In the genomic region with DNA sequence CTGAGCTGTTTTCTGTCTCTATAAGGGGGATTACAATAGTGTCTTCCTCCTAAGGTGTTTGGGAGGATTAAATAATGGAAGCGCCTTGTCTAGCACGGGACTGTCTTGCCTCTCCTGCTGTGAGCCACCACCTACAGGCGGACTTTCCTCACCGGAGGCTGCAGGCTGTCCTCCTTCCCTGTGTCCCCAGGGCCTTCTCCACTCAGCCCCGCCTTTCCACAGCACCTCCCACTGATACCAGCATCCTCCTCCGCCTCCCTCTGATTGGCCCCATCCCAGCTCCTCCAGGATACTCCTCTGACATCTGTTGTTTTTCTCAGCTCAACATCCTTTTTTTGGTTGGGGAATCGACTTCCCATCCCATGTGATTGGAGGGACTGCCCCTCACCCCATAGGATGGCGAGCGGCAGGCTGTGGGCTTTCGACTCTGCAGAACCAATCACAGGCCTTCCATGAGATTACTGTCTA, we compare ENCODE assay signal across 1 cellular context.
TF ChIP-seq lines count a peak whose summit lies in the region.

No MANE protein-coding gene starts in this region.

TF ChIP-seq in K562, 482 proteins besides CTCF, POLR2A, EP300 and RAD21 (continued from another document):
- TF ChIP-seq, protein P1, sequence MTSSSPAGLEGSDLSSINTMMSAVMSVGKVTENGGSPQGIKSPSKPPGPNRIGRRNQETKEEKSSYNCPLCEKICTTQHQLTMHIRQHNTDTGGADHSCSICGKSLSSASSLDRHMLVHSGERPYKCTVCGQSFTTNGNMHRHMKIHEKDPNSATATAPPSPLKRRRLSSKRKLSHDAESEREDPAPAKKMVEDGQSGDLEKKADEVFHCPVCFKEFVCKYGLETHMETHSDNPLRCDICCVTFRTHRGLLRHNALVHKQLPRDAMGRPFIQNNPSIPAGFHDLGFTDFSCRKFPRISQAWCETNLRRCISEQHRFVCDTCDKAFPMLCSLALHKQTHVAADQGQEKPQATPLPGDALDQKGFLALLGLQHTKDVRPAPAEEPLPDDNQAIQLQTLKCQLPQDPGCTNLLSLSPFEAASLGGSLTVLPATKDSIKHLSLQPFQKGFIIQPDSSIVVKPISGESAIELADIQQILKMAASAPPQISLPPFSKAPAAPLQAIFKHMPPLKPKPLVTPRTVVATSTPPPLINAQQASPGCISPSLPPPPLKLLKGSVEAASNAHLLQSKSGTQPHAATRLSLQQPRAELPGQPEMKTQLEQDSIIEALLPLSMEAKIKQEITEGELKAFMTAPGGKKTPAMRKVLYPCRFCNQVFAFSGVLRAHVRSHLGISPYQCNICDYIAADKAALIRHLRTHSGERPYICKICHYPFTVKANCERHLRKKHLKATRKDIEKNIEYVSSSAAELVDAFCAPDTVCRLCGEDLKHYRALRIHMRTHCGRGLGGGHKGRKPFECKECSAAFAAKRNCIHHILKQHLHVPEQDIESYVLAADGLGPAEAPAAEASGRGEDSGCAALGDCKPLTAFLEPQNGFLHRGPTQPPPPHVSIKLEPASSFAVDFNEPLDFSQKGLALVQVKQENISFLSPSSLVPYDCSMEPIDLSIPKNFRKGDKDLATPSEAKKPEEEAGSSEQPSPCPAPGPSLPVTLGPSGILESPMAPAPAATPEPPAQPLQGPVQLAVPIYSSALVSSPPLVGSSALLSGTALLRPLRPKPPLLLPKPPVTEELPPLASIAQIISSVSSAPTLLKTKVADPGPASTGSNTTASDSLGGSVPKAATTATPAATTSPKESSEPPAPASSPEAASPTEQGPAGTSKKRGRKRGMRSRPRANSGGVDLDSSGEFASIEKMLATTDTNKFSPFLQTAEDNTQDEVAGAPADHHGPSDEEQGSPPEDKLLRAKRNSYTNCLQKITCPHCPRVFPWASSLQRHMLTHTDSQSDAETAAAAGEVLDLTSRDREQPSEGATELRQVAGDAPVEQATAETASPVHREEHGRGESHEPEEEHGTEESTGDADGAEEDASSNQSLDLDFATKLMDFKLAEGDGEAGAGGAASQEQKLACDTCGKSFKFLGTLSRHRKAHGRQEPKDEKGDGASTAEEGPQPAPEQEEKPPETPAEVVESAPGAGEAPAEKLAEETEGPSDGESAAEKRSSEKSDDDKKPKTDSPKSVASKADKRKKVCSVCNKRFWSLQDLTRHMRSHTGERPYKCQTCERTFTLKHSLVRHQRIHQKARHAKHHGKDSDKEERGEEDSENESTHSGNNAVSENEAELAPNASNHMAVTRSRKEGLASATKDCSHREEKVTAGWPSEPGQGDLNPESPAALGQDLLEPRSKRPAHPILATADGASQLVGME (CRISPR knock-in tag; IDR thresholded peaks at IDR 0.05): no peak; the same call in 1 of the 2 replicates
- peak; percentile 6 for TF ChIP-seq BCOR (IDR thresholded peaks at IDR 0.05)
- TF ChIP-seq HDAC2 (IDR thresholded peaks at IDR 0.05): 0 out of 2 replicates have a peak, but pooled peaks have one; percentile 70
- TF ChIP-seq NBN (IDR thresholded peaks at IDR 0.05; ENCODE audit: low read depth): 0 out of 2 replicates have a peak, but pooled peaks have one; percentile 44
- TF ChIP-seq, protein P2, sequence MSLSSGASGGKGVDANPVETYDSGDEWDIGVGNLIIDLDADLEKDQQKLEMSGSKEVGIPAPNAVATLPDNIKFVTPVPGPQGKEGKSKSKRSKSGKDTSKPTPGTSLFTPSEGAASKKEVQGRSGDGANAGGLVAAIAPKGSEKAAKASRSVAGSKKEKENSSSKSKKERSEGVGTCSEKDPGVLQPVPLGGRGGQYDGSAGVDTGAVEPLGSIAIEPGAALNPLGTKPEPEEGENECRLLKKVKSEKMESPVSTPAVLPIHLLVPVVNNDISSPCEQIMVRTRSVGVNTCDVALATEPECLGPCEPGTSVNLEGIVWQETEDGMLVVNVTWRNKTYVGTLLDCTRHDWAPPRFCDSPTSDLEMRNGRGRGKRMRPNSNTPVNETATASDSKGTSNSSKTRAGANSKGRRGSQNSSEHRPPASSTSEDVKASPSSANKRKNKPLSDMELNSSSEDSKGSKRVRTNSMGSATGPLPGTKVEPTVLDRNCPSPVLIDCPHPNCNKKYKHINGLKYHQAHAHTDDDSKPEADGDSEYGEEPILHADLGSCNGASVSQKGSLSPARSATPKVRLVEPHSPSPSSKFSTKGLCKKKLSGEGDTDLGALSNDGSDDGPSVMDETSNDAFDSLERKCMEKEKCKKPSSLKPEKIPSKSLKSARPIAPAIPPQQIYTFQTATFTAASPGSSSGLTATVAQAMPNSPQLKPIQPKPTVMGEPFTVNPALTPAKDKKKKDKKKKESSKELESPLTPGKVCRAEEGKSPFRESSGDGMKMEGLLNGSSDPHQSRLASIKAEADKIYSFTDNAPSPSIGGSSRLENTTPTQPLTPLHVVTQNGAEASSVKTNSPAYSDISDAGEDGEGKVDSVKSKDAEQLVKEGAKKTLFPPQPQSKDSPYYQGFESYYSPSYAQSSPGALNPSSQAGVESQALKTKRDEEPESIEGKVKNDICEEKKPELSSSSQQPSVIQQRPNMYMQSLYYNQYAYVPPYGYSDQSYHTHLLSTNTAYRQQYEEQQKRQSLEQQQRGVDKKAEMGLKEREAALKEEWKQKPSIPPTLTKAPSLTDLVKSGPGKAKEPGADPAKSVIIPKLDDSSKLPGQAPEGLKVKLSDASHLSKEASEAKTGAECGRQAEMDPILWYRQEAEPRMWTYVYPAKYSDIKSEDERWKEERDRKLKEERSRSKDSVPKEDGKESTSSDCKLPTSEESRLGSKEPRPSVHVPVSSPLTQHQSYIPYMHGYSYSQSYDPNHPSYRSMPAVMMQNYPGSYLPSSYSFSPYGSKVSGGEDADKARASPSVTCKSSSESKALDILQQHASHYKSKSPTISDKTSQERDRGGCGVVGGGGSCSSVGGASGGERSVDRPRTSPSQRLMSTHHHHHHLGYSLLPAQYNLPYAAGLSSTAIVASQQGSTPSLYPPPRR (CRISPR knock-in tag; IDR thresholded peaks at IDR 0.05; ENCODE audit: borderline replicate concordance): 0 out of 2 replicates have a peak, but pooled peaks have one; percentile 9
- no peak for TF ChIP-seq KLF1 (tag; IDR thresholded peaks at IDR 0.05)
- no peak for TF ChIP-seq ZNF253 (CRISPR knock-in tag; conservative IDR thresholded peaks at IDR 0.05)
- TF ChIP-seq RNF2 (IDR thresholded peaks at IDR 0.05): no peak
- no peak for TF ChIP-seq SRSF7 (optimal IDR thresholded peaks at IDR 0.05; ENCODE audit: low read depth, low read length)
- TF ChIP-seq, protein P3, sequence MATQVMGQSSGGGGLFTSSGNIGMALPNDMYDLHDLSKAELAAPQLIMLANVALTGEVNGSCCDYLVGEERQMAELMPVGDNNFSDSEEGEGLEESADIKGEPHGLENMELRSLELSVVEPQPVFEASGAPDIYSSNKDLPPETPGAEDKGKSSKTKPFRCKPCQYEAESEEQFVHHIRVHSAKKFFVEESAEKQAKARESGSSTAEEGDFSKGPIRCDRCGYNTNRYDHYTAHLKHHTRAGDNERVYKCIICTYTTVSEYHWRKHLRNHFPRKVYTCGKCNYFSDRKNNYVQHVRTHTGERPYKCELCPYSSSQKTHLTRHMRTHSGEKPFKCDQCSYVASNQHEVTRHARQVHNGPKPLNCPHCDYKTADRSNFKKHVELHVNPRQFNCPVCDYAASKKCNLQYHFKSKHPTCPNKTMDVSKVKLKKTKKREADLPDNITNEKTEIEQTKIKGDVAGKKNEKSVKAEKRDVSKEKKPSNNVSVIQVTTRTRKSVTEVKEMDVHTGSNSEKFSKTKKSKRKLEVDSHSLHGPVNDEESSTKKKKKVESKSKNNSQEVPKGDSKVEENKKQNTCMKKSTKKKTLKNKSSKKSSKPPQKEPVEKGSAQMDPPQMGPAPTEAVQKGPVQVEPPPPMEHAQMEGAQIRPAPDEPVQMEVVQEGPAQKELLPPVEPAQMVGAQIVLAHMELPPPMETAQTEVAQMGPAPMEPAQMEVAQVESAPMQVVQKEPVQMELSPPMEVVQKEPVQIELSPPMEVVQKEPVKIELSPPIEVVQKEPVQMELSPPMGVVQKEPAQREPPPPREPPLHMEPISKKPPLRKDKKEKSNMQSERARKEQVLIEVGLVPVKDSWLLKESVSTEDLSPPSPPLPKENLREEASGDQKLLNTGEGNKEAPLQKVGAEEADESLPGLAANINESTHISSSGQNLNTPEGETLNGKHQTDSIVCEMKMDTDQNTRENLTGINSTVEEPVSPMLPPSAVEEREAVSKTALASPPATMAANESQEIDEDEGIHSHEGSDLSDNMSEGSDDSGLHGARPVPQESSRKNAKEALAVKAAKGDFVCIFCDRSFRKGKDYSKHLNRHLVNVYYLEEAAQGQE (CRISPR knock-in tag; IDR thresholded peaks at IDR 0.05; ENCODE audit: low read depth): no peak
- 0 out of 2 replicates have a peak, but pooled peaks have one; percentile 33 for TF ChIP-seq DPF2 (IDR thresholded peaks at IDR 0.05)
- TF ChIP-seq, protein P4, sequence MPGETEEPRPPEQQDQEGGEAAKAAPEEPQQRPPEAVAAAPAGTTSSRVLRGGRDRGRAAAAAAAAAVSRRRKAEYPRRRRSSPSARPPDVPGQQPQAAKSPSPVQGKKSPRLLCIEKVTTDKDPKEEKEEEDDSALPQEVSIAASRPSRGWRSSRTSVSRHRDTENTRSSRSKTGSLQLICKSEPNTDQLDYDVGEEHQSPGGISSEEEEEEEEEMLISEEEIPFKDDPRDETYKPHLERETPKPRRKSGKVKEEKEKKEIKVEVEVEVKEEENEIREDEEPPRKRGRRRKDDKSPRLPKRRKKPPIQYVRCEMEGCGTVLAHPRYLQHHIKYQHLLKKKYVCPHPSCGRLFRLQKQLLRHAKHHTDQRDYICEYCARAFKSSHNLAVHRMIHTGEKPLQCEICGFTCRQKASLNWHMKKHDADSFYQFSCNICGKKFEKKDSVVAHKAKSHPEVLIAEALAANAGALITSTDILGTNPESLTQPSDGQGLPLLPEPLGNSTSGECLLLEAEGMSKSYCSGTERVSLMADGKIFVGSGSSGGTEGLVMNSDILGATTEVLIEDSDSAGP (CRISPR knock-in tag; IDR thresholded peaks at IDR 0.05): no peak
- TF ChIP-seq ZEB2 (IDR thresholded peaks at IDR 0.05): no peak
- TF ChIP-seq TAF1 (IDR thresholded peaks at IDR 0.05; ENCODE audit: control insufficient read depth, extremely low read depth, insufficient read depth, low read length, severe bottlenecking): peak; percentile 43
